In genomic region chr20:3248167-3248992, GRCh38 we compare ENCODE assay signal across 9 cellular contexts. TPM values are rescaled to one million over a fixed set of nuclear protein-coding genes. Genes with fewer than 3 reads are reported as not detected.
DNase-seq lines count a peak whose midpoint lies in the region; ATAC-seq and TF ChIP-seq lines count a peak whose summit lies in the region.
"Had no signal": no experiment of that assay in that cellular context is flagged by ENCODE, and none has a peak within 500 bp of the region (broad histone marks: within the 10 kb centered on the region; RNA-seq: fewer than 3 reads in every experiment).

No MANE protein-coding gene starts in this region.

- H3K4me2 ChIP-seq in parathyroid adenoma (ENCODE audit: low read length) = peak overlapping the region; percentile 26

- H3K36me3 Mint-ChIP-seq in progenitor cell of endocrine pancreas (ENCODE audit: insufficient read depth) = peaks cover 15% of the 10 kb centered on the region

- H3K4me1 Mint-ChIP-seq in progenitor cell of endocrine pancreas (ENCODE audit: low read depth) = no peaks in the 10 kb centered on the region

- H3K36me3 ChIP-seq in parathyroid adenoma (ENCODE audit: control insufficient read depth, insufficient read depth, low read length) = no peaks in the 10 kb centered on the region

- DNase-seq in Daoy (ENCODE audit: low read depth) = peak; percentile 38
- peak; percentile 70 for DNase-seq in NCI-H69 (lab: John Stamatoyannopoulos, UW)
- DNase-seq in erythroblast (lab: John Stamatoyannopoulos, UW) = peak; percentile 19 to 45
- DNase-seq in progenitor cell of endocrine pancreas (ENCODE audit: low spot score, unreplicated experiment) = no peak
- no peak for DNase-seq in DMS 273 (lab: John Stamatoyannopoulos, UW; ENCODE audit: unreplicated experiment)

- no peaks in the 10 kb centered on the region for H3K27me3 ChIP-seq in parathyroid adenoma (ENCODE audit: control insufficient read depth, insufficient read depth, low read length)

- no peaks in the 10 kb centered on the region for H3K9me3 ChIP-seq in parathyroid adenoma (ENCODE audit: control insufficient read depth, low read length)

- peaks cover 50% of the 10 kb centered on the region for H3K27me3 Mint-ChIP-seq in progenitor cell of endocrine pancreas

- no peak overlapping the region for H3K27ac Mint-ChIP-seq in progenitor cell of endocrine pancreas
- H3K27ac Mint-ChIP-seq: stimulated activated naive CD8-positive, alpha-beta T cell treated with anti-CD3 and anti-CD28 coated beads, Interleukin-15, Interleukin-2, amounts not matched to agents 100 ng/mL and 50 ng/mL, for 24 hours had no signal

- no peak overlapping the region for H3K27ac ChIP-seq in parathyroid adenoma

- H3K4me3 ChIP-seq in parathyroid adenoma (ENCODE audit: low read depth, low read length) = no peak overlapping the region

- H3K4me1 ChIP-seq in parathyroid adenoma = no peaks in the 10 kb centered on the region

- no peak overlapping the region for H3K9ac ChIP-seq in parathyroid adenoma

- TF ChIP-seq POLR2A in erythroblast (IDR thresholded peaks at IDR 0.05; ENCODE audit: low read length) = no peak

- H3K9me3 Mint-ChIP-seq in progenitor cell of endocrine pancreas (ENCODE audit: low read depth) = no peaks in the 10 kb centered on the region
- H3K9me3 Mint-ChIP-seq: stimulated activated naive CD8-positive, alpha-beta T cell treated with anti-CD3 and anti-CD28 coated beads, Interleukin-15, Interleukin-2, amounts not matched to agents 100 ng/mL and 50 ng/mL, for 24 hours had no signal

- TF ChIP-seq CTCF in parathyroid adenoma (IDR thresholded peaks at IDR 0.05) (no peak), progenitor cell of endocrine pancreas (IDR thresholded peaks at IDR 0.05; ENCODE audit: unreplicated experiment) (no peak)

- no peaks in the 10 kb centered on the region for H3K79me2 ChIP-seq in parathyroid adenoma

- ATAC-seq in HG03469 (IDR thresholded peaks at IDR 0.05; ENCODE audit: unreplicated experiment) (no peak), HG03571 (IDR thresholded peaks at IDR 0.05; ENCODE audit: unreplicated experiment) (no peak)

- H2AFZ ChIP-seq in parathyroid adenoma = peak overlapping the region; percentile 11

- no peak overlapping the region for H3K4me3 Mint-ChIP-seq in progenitor cell of endocrine pancreas (ENCODE audit: low read depth)
- H3K4me3 Mint-ChIP-seq: stimulated activated naive CD8-positive, alpha-beta T cell treated with anti-CD3 and anti-CD28 coated beads, Interleukin-15, Interleukin-2, amounts not matched to agents 100 ng/mL and 50 ng/mL, for 24 hours had no signal

RNA-seq across cellular contexts. Expression of gene SLC4A11, which starts 9.4 kb away (rescaled TPM):
- 0.34 and 0.57 TPM in 2 replicates for total RNA-seq in Daoy (2014; rRNA removed; shearing (Covaris generic))
- total RNA-seq in progenitor cell of endocrine pancreas = 1.9 and 2.0 TPM in 2 replicates

RNA-seq across cellular contexts. Expression of gene ITPA, which starts 39.1 kb away (rescaled TPM):
- total RNA-seq in Daoy (2014; rRNA removed; shearing (Covaris generic)) = 102 and 106 TPM in 2 replicates
- total RNA-seq in progenitor cell of endocrine pancreas = 62.3 and 67.8 TPM in 2 replicates

RNA-seq across cellular contexts. Expression of gene DDRGK1, which starts 43.9 kb away (rescaled TPM):
- 35.7 and 57.9 TPM in 2 replicates for total RNA-seq in Daoy (2014; rRNA removed; shearing (Covaris generic))
- total RNA-seq in progenitor cell of endocrine pancreas = 73.0 and 78.0 TPM in 2 replicates

Comparison
In these comparisons a context has a peak if more than half of its experiments do, and no peak if none do; other contexts are left out.
1. DNase-seq: peak in Daoy (single experiment), NCI-H69 (single experiment) and erythroblast (2 of 2); none in progenitor cell of endocrine pancreas (single experiment) and DMS 273 (single experiment).